8 cellular contexts compared by ENCODE assay signal in the genomic region with DNA sequence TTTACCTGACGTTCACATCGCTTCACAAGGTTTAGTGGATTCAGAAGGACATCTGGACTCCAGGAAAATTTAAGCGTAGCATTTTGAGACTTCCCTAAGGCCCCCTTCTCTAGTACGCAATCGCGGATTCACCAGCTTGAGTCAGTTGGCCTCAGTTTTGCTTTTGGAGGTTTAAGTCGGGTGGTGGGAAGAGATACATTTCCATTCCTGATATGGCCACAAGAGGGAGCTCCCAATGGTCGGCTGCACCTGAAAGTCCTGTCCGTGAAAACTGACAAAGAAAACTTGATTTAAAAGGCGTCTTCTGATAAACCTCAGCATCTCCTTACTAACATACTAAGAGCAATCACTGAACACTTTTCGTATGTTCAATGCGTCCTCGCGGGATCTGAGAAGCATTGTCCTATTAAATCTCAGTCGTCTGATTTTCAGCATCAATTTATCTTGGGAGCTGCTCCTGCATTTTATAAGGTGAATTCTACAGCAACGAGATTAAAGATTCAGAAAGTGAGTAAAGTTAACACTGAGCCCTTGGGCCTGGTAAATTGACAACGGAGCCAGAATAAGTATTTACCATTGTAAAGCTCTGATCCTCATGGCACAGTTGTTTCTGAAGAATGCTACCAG. TPM values are rescaled to one million over a fixed set of nuclear protein-coding genes. Genes with fewer than 3 reads are reported as not detected.
DNase-seq lines count a peak whose midpoint lies in the region; ATAC-seq, FAIRE-seq and TF ChIP-seq lines count a peak whose summit lies in the region.

No MANE protein-coding gene starts in this region.

- CTCF ChIA-PET in PC-3 (lab: Charles Lee) = interaction anchor here (0.6 to 1.3 kb wide), 2 partner anchors 165 to 166 kb away, joined by 3 to 8 read pairs; no protein-coding TSS in a partner anchor

- WGBS in tibial nerve, 2 donors = 13 to 15% methylated on average over 17 of the region's 17 CpGs

- no peaks in the 10 kb centered on the region for H3K36me3 ChIP-seq in PC-3 (ENCODE audit: low read depth, low read length)
- no peaks in the 10 kb centered on the region for H3K36me3 ChIP-seq in tibial nerve

- FAIRE-seq in GM12892 (lab: Jason Lieb, UNC) = peak; percentile 78

- no peak for TF ChIP-seq POLR2A in GM12892 (IDR thresholded peaks at IDR 0.05; ENCODE audit: low read depth, low read length)
- no peak for TF ChIP-seq POLR2A in tibial nerve (IDR thresholded peaks at IDR 0.05)

- ATAC-seq in PC-3 = peak; percentile 70
- ATAC-seq in foreskin keratinocyte = peak; percentile 68

- H2AFZ ChIP-seq in PC-3 (ENCODE audit: low read length) = peak overlapping the region; percentile 47

- H3K9ac ChIP-seq in PC-3 (ENCODE audit: low read length) = no peak overlapping the region

- no peak for TF ChIP-seq EP300 in tibial nerve (IDR thresholded peaks at IDR 0.05)

- peak overlapping the region; percentile 55 for H3K4me2 ChIP-seq in PC-3 (ENCODE audit: low read length)

- H3K9me3 ChIP-seq in PC-3 (ENCODE audit: low read length) (no peaks in the 10 kb centered on the region), tibial nerve (no peaks in the 10 kb centered on the region)

- H3K4me3 ChIP-seq in PC-3 (ENCODE audit: low read length) (no peak overlapping the region; the same call in 1 of the 2 replicates), tibial nerve (peak overlapping the region in 3 of 4 donors; percentile 2 to 35 (median 16))

- H3F3A ChIP-seq in PC-3 (ENCODE audit: low read length, unreplicated experiment) = no peaks in the 10 kb centered on the region

- no peak overlapping the region for H3K27ac ChIP-seq in PC-3 (ENCODE audit: low read length)
- H3K27ac ChIP-seq in foreskin keratinocyte = no peak overlapping the region
- H3K27ac ChIP-seq in tibial nerve = peak overlapping the region in 3 of 4 donors; percentile 30 to 85 (median 32)

- no peaks in the 10 kb centered on the region for H4K20me1 ChIP-seq in PC-3 (ENCODE audit: low read length)

- peak; percentile 25 for DNase-seq in 8988T
- DNase-seq in GM12892 (ENCODE audit: insufficient read length) = peak; percentile 26
- peak; percentile 76 for DNase-seq in HT-29 (ENCODE audit: low spot score)
- DNase-seq in PC-3 = peak; percentile 73
- peak; percentile 4 for DNase-seq in activated T-helper 9 cell treated with anti-CD3 and anti-CD28 coated beads, Interleukin-2, amount 50 U/mL, for 16 hours (ENCODE audit: low read depth)
- DNase-seq in foreskin keratinocyte = peak in 1 of 2 donors; percentile 46
- DNase-seq in non-pigmented ciliary epithelial cell (ENCODE audit: low read depth) = peak; percentile 19
- DNase-seq in tibial nerve (ENCODE audit: low spot score in 2 of 2) = peak in 1 of 2 donors; percentile 74

- no peaks in the 10 kb centered on the region for H3K4me1 ChIP-seq in PC-3 (ENCODE audit: insufficient read depth, low read length)
- H3K4me1 ChIP-seq in foreskin keratinocyte = no peaks in the 10 kb centered on the region
- H3K4me1 ChIP-seq in tibial nerve = peaks cover 0 to 14% (median 0%) of the 10 kb centered on the region in 4 donors

- no TSS peak for BruUV-seq in PC-3 (replicated peaks; lab: Mats Ljungman, UMichigan)

- no peaks in the 10 kb centered on the region for H3K9me2 ChIP-seq in PC-3 (replicated peaks; ENCODE audit: low read length)

- H3K27me3 ChIP-seq in PC-3 (ENCODE audit: low read length) (no peaks in the 10 kb centered on the region), foreskin keratinocyte (peaks cover 31% of the 10 kb centered on the region), tibial nerve (no peaks in the 10 kb centered on the region)

- POLR2A ChIA-PET in PC-3 (lab: Charles Lee; ENCODE audit: unreplicated experiment) = no interaction called here

- H3K79me2 ChIP-seq in PC-3 (ENCODE audit: low read length) = no peaks in the 10 kb centered on the region

- intact Hi-C loops in PC-3 (cut with micrococcal nuclease) = loop anchor here (5.0 kb wide), 1 partner anchor 167 kb away; no protein-coding TSS in a partner anchor

- TF ChIP-seq CTCF in PC-3 (conservative IDR thresholded peaks at IDR 0.05; ENCODE audit: low read depth, low read length) (peak; percentile 82), foreskin keratinocyte (conservative IDR thresholded peaks at IDR 0.05) (peak; percentile 79), tibial nerve (IDR thresholded peaks at IDR 0.05) (peak; percentile 82 to 88 (median 85))

RNA-seq across cellular contexts. Expression of a gene that starts 50.6 kb away (rescaled TPM):
- not detected for polyA plus RNA-seq in GM12892 (2012; ENCODE audit: missing spikeins)
- total RNA-seq in HT-29 (2014; rRNA removed; shearing (Covaris generic)) = not detected in 2 replicates
- total RNA-seq in PC-3 (2014; rRNA removed) (0.18 and 3.4 TPM in 2 replicates), foreskin keratinocyte (not detected in 2 replicates), tibial nerve (10 to 100 TPM in 3 of 4 donors, 1 to 10 TPM in 1; 4.8 to 25.7 (median 23.2) TPM)
- not detected in 2 replicates for polyA plus RNA-seq in foreskin keratinocyte

Comparison
In these comparisons a context has a peak if more than half of its experiments do, and no peak if none do; other contexts are left out.
1. H3K27ac ChIP-seq: peak in tibial nerve (3 of 4); none in PC-3 (single experiment) and foreskin keratinocyte (single experiment).
2. Peak in every context shown above with its lines, with median percentiles within 50 percentile points of each other: CTCF ChIP-seq.